Comparison of ENCODE assay signal across 27 cellular contexts in the genomic region with DNA sequence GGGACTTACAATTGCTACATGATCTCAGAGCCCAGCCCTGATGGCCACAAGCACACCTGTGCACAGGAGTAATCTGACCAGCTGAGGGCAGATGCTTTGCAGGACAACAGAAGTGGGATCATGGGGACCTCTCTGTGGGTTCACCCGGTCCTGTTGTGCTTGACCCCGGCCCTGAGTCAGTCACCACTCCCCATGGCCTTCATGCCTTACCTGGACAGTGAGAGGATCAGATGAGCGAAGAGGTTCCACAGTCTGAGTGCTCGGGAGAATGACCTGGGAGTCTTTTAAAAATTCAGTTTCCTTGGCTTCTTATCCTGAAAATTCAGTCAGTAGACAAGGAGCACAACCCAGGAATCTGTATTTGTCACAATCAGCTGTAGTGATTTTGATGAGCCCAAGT.
"Had no signal": no experiment of that assay in that cellular context is flagged by ENCODE, and none has a peak within 500 bp of the region (broad histone marks: within the 10 kb centered on the region; RNA-seq: fewer than 3 reads in every experiment).

No MANE protein-coding gene starts in this region.

- H3K36me3 ChIP-seq: ascending aorta, breast epithelium, cardiac muscle cell, colonic mucosa, esophagus squamous epithelium, gastroesophageal sphincter, heart right ventricle had no signal

- H3K27me3 ChIP-seq: ascending aorta, breast epithelium, cardiac muscle cell, colonic mucosa, gastroesophageal sphincter had no signal

- H3K9me3 ChIP-seq: ascending aorta, breast epithelium, colonic mucosa, esophagus squamous epithelium, gastroesophageal sphincter, heart right ventricle had no signal

- H3K4me3 ChIP-seq: ascending aorta, breast epithelium, cardiac muscle cell, colonic mucosa, dorsolateral prefrontal cortex, esophagus squamous epithelium, gastroesophageal sphincter, heart right ventricle had no signal

- H3K4me1 ChIP-seq: ascending aorta, breast epithelium, colonic mucosa, esophagus squamous epithelium, gastroesophageal sphincter, heart right ventricle had no signal

- H3K27ac ChIP-seq: ascending aorta, breast epithelium, cardiac muscle cell, colonic mucosa, dorsolateral prefrontal cortex, esophagus squamous epithelium, gastroesophageal sphincter, heart right ventricle had no signal

- DNase-seq: activated CD4-positive, alpha-beta memory T cell treated with anti-CD3 and anti-CD28 coated beads, Interleukin-2, amount 10 ng/mL, durations not matched to agents 7 days and 5 days; activated CD4-positive, alpha-beta T cell treated with anti-CD3 and anti-CD28 coated beads for 36 hours; activated CD4-positive, CD25-positive, alpha-beta regulatory T cell; activated CD4-positive, CD25-positive, alpha-beta regulatory T cell treated with anti-CD3 and anti-CD28 coated beads, Interleukin-2, amount 50 U/mL, for 72 hours; activated CD8-positive, alpha-beta memory T cell treated with anti-CD3 and anti-CD28 coated beads, Interleukin-2, amount 50 U/mL, for 48 hours; activated gamma-delta T cell; activated naive CD4-positive, alpha-beta T cell; activated naive CD4-positive, alpha-beta T cell treated with anti-CD3 and anti-CD28 coated beads, Interleukin-2, amount 10 ng/mL, durations not matched to agents 7 days and 5 days; activated naive CD8-positive, alpha-beta T cell treated with anti-CD3 and anti-CD28 coated beads, Interleukin-2, amount 10 ng/mL, durations not matched to agents 7 days and 5 days; activated T-cell treated with anti-CD3 and anti-CD28 coated beads for 4 hours; activated T-cell treated with anti-CD3 and anti-CD28 coated beads, Interleukin-2, amount 50 U/mL, for 24 hours; activated T-cell treated with anti-CD3 and anti-CD28 coated beads, Interleukin-2, amount 50 U/mL, for 72 hours; central memory CD4-positive, alpha-beta T cell; cerebellar nuclear complex; colonic mucosa; dorsolateral prefrontal cortex; effector memory CD4-positive, alpha-beta T cell; erythroblast; esophagus squamous epithelium; foreskin melanocyte; heart right ventricle; T-helper 2 cell had no signal

- ATAC-seq: activated CD4-positive, alpha-beta T cell treated with anti-CD3 and anti-CD28 coated beads for 36 hours; activated naive CD4-positive, alpha-beta T cell treated with anti-CD3 and anti-CD28 coated beads, Interleukin-2, amount 50 U/mL, for 72 hours; activated T-cell treated with anti-CD3 and anti-CD28 coated beads, Interleukin-2, amount 50 U/mL, for 72 hours; gastroesophageal sphincter; heart right ventricle had no signal
